In genomic region chr12:111064982-111065381, GRCh38 we compare ENCODE assay signal across 33 cellular contexts. TPM values are rescaled to one million over a fixed set of nuclear protein-coding genes. Genes with fewer than 3 reads are reported as not detected.
"Had no signal": no experiment of that assay in that cellular context is flagged by ENCODE, and none has a peak within 500 bp of the region (broad histone marks: within the 10 kb centered on the region; RNA-seq: fewer than 3 reads in every experiment).

No MANE protein-coding gene starts in this region.

- H3K27me3 ChIP-seq: ascending aorta, cardiac muscle cell, colonic mucosa had no signal

- H3K27ac Mint-ChIP-seq: activated CD4-positive, alpha-beta memory T cell treated with anti-CD3 and anti-CD28 coated beads, Interleukin-2, amount 10 ng/mL, durations not matched to agents 7 days and 5 days; activated CD4-positive, alpha-beta T cell treated with anti-CD3 and anti-CD28 coated beads, Interleukin-2, amount 10 ng/mL, durations not matched to agents 7 days and 5 days; activated naive CD4-positive, alpha-beta T cell treated with anti-CD3 and anti-CD28 coated beads, Interleukin-2, amount 10 ng/mL, durations not matched to agents 7 days and 5 days; activated naive CD4-positive, alpha-beta T cell treated with anti-CD3 and anti-CD28 coated beads, Interleukin-2, amount 50 U/mL, for 72 hours; activated naive CD8-positive, alpha-beta T cell treated with anti-CD3 and anti-CD28 coated beads, Interleukin-2, amount 10 ng/mL, durations not matched to agents 7 days and 5 days; activated T-cell treated with anti-CD3 and anti-CD28 coated beads, Interleukin-2, amount 50 U/mL, for 24 hours; activated T-cell treated with anti-CD3 and anti-CD28 coated beads, Interleukin-2, amount 50 U/mL, for 72 hours; brain; endodermal cell; WTC11 had no signal

- H3K9me3 Mint-ChIP-seq: activated CD4-positive, alpha-beta memory T cell treated with anti-CD3 and anti-CD28 coated beads, Interleukin-2, amount 10 ng/mL, durations not matched to agents 7 days and 5 days; activated CD4-positive, alpha-beta T cell treated with anti-CD3 and anti-CD28 coated beads, Interleukin-2, amount 10 ng/mL, durations not matched to agents 7 days and 5 days; activated naive CD4-positive, alpha-beta T cell treated with anti-CD3 and anti-CD28 coated beads, Interleukin-2, amount 10 ng/mL, durations not matched to agents 7 days and 5 days; activated naive CD4-positive, alpha-beta T cell treated with anti-CD3 and anti-CD28 coated beads, Interleukin-2, amount 50 U/mL, for 72 hours; activated T-cell treated with anti-CD3 and anti-CD28 coated beads, Interleukin-2, amount 50 U/mL, for 24 hours; activated T-cell treated with anti-CD3 and anti-CD28 coated beads, Interleukin-2, amount 50 U/mL, for 72 hours; brain; endodermal cell; WTC11 had no signal

- H3K4me3 ChIP-seq: ascending aorta, breast epithelium, cardiac muscle cell, colonic mucosa, esophagus squamous epithelium, gastroesophageal sphincter, heart right ventricle had no signal

- DNase-seq: activated CD4-positive, alpha-beta memory T cell treated with anti-CD3 and anti-CD28 coated beads, Interleukin-2, amount 10 ng/mL, durations not matched to agents 7 days and 5 days; activated CD4-positive, alpha-beta T cell treated with anti-CD3 and anti-CD28 coated beads for 1 hour; activated CD4-positive, alpha-beta T cell treated with anti-CD3 and anti-CD28 coated beads for 4 hours; activated CD4-positive, alpha-beta T cell treated with anti-CD3 and anti-CD28 coated beads, Interleukin-2, amount 10 ng/mL, durations not matched to agents 7 days and 5 days; activated CD4-positive, alpha-beta T cell treated with anti-CD3 and anti-CD28 coated beads, Interleukin-2, amount 50 U/mL, for 4 hours; activated CD8-positive, alpha-beta memory T cell treated with anti-CD3 and anti-CD28 coated beads, Interleukin-2, amount 50 U/mL, for 48 hours; activated gamma-delta T cell; activated naive CD4-positive, alpha-beta T cell; activated naive CD4-positive, alpha-beta T cell treated with anti-CD3 and anti-CD28 coated beads, Interleukin-2, amount 10 ng/mL, durations not matched to agents 7 days and 5 days; activated naive CD8-positive, alpha-beta T cell treated with anti-CD3 and anti-CD28 coated beads, Interleukin-2, amount 10 ng/mL, durations not matched to agents 7 days and 5 days; activated T-cell treated with anti-CD3 and anti-CD28 coated beads for 4 hours; activated T-cell treated with anti-CD3 and anti-CD28 coated beads, Interleukin-2, amount 50 U/mL, for 24 hours; activated T-cell treated with anti-CD3 and anti-CD28 coated beads, Interleukin-2, amount 50 U/mL, for 72 hours; central memory CD4-positive, alpha-beta T cell; cerebellar nuclear complex; colonic mucosa; effector memory CD4-positive, alpha-beta T cell; endodermal cell; esophagus squamous epithelium; foreskin melanocyte; heart right ventricle; T-helper 2 cell had no signal

- H3K27me3 Mint-ChIP-seq: activated CD4-positive, alpha-beta memory T cell treated with anti-CD3 and anti-CD28 coated beads, Interleukin-2, amount 10 ng/mL, durations not matched to agents 7 days and 5 days; activated CD4-positive, alpha-beta T cell treated with anti-CD3 and anti-CD28 coated beads, Interleukin-2, amount 10 ng/mL, durations not matched to agents 7 days and 5 days; activated naive CD8-positive, alpha-beta T cell treated with anti-CD3 and anti-CD28 coated beads, Interleukin-2, amount 10 ng/mL, durations not matched to agents 7 days and 5 days; activated T-cell treated with anti-CD3 and anti-CD28 coated beads, Interleukin-2, amount 50 U/mL, for 24 hours; brain had no signal

- H3K36me3 ChIP-seq: ascending aorta, breast epithelium, cardiac muscle cell, colonic mucosa, esophagus squamous epithelium, gastroesophageal sphincter, heart right ventricle had no signal

- H3K27ac ChIP-seq: ascending aorta, breast epithelium, cardiac muscle cell, colonic mucosa, esophagus squamous epithelium, gastroesophageal sphincter, heart right ventricle had no signal

- H3K4me3 Mint-ChIP-seq: activated CD4-positive, alpha-beta memory T cell treated with anti-CD3 and anti-CD28 coated beads, Interleukin-2, amount 10 ng/mL, durations not matched to agents 7 days and 5 days; activated CD4-positive, alpha-beta T cell treated with anti-CD3 and anti-CD28 coated beads, Interleukin-2, amount 10 ng/mL, durations not matched to agents 7 days and 5 days; activated naive CD4-positive, alpha-beta T cell treated with anti-CD3 and anti-CD28 coated beads, Interleukin-2, amount 10 ng/mL, durations not matched to agents 7 days and 5 days; activated naive CD8-positive, alpha-beta T cell treated with anti-CD3 and anti-CD28 coated beads, Interleukin-2, amount 10 ng/mL, durations not matched to agents 7 days and 5 days; activated T-cell treated with anti-CD3 and anti-CD28 coated beads, Interleukin-2, amount 50 U/mL, for 24 hours; activated T-cell treated with anti-CD3 and anti-CD28 coated beads, Interleukin-2, amount 50 U/mL, for 72 hours; brain; endodermal cell; WTC11 had no signal

- H3K36me3 Mint-ChIP-seq: activated naive CD4-positive, alpha-beta T cell treated with anti-CD3 and anti-CD28 coated beads, Interleukin-2, amount 10 ng/mL, durations not matched to agents 7 days and 5 days; activated naive CD8-positive, alpha-beta T cell treated with anti-CD3 and anti-CD28 coated beads, Interleukin-2, amount 10 ng/mL, durations not matched to agents 7 days and 5 days; brain; WTC11 had no signal

- H3K4me1 ChIP-seq: ascending aorta, breast epithelium, colonic mucosa, esophagus squamous epithelium, gastroesophageal sphincter had no signal

- H3K9me3 ChIP-seq: ascending aorta, breast epithelium, colonic mucosa, esophagus squamous epithelium, gastroesophageal sphincter, heart right ventricle had no signal

- ATAC-seq: activated naive CD4-positive, alpha-beta T cell treated with anti-CD3 and anti-CD28 coated beads, Interleukin-2, amount 50 U/mL, for 72 hours; activated T-cell treated with anti-CD3 and anti-CD28 coated beads, Interleukin-2, amount 50 U/mL, for 72 hours; gastroesophageal sphincter; heart right ventricle; WTC11 had no signal

RNA-seq across cellular contexts. Expression of gene CUX2, which starts 31.0 kb away (rescaled TPM):
- total RNA-seq: ascending aorta, dermis microvascular lymphatic vessel endothelial cell, esophagus squamous epithelium, fibroblast of lung, fibroblast of villous mesenchyme, gastroesophageal sphincter, glomerular endothelial cell had no signal
